In the genomic region with DNA sequence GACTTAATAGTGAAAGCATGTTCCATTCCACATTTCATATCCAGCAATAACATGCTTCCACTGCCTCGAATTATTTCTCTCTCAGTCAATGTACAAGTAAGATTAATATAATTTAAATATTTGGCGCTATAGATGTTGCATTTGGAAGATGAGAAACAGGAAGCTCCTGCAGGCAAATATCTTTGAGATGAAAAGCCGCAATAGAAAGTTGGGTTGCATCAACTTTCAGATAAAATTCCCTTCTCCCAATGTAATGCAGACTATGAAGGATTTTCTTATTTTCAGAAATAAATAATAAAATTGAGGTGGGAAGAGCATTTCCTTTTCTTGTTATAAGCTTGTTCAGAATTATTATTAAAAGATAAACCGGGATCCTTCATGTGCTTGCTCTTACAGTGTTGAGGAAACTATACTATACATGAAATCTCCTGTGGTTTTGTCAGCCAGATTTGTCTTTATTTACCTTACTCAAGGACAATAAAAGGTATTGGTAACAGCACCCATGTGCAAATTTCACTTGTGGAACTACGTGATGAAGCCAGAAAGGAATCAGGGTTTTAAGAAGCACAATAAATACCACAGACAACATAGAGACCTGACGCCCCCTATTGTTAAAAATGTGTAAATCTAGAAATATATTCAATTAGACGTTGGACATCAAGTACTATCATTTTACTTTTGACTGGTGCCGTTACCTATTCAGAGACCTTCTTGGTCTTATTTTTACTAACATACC, we compare ENCODE assay signal across 9 cellular contexts.
DNase-seq lines count a peak whose midpoint lies in the region; ATAC-seq and TF ChIP-seq lines count a peak whose summit lies in the region.
"Had no signal": no experiment of that assay in that cellular context is flagged by ENCODE, and none has a peak within 500 bp of the region (broad histone marks: within the 10 kb centered on the region; RNA-seq: fewer than 3 reads in every experiment).

No MANE protein-coding gene starts in this region.

- no peak overlapping the region for H3K27ac ChIP-seq in stomach
- no peak overlapping the region for H3K27ac ChIP-seq in CD8-positive, alpha-beta T cell (ENCODE audit: low read depth, low read length)

- 38 to 45% (median 40%) methylated on average over 8 of the region's 8 CpGs for WGBS in stomach, 5 donors

- H3K4me3 Mint-ChIP-seq in CD8-positive, alpha-beta T cell, result no peak overlapping the region
- H3K4me3 Mint-ChIP-seq in stimulated activated memory B cell treated with anti-CD40 and anti-IgM and Interleukin-4, amounts not matched to agents 10 μg/mL and 1 μg/mL and 100 μg/mL, for 72 hours, result no peak overlapping the region
- H3K4me3 Mint-ChIP-seq: naive B cell had no signal

- H3K27me3 Mint-ChIP-seq in CD8-positive, alpha-beta T cell (ENCODE audit: low read depth), result no peaks in the 10 kb centered on the region
- no peaks in the 10 kb centered on the region for H3K27me3 Mint-ChIP-seq in stimulated activated memory B cell treated with anti-CD40 and anti-IgM and Interleukin-4, amounts not matched to agents 10 μg/mL and 1 μg/mL and 100 μg/mL, for 72 hours

- no peak overlapping the region for H3K4me3 ChIP-seq in BJ (ENCODE audit: low read depth, low read length)
- H3K4me3 ChIP-seq in stomach, result no peak overlapping the region
- H3K4me3 ChIP-seq in CD8-positive, alpha-beta T cell (ENCODE audit: low read depth, low read length), result no peak overlapping the region

- TF ChIP-seq EP300 in stomach (IDR thresholded peaks at IDR 0.05), result no peak

- H3K27ac Mint-ChIP-seq in activated naive CD4-positive, alpha-beta T cell treated with anti-CD3 and anti-CD28 coated beads, Interleukin-2, amount 50 U/mL, for 72 hours, result no peak overlapping the region
- no peak overlapping the region for H3K27ac Mint-ChIP-seq in CD8-positive, alpha-beta T cell
- H3K27ac Mint-ChIP-seq in stimulated activated memory B cell treated with anti-CD40 and anti-IgM and Interleukin-4, amounts not matched to agents 10 μg/mL and 1 μg/mL and 100 μg/mL, for 72 hours, result no peak overlapping the region
- H3K27ac Mint-ChIP-seq: naive B cell had no signal

- H3K36me3 Mint-ChIP-seq in activated naive CD4-positive, alpha-beta T cell treated with anti-CD3 and anti-CD28 coated beads, Interleukin-2, amount 50 U/mL, for 72 hours, result no peaks in the 10 kb centered on the region
- no peaks in the 10 kb centered on the region for H3K36me3 Mint-ChIP-seq in CD8-positive, alpha-beta T cell
- H3K36me3 Mint-ChIP-seq in stimulated activated memory B cell treated with anti-CD40 and anti-IgM and Interleukin-4, amounts not matched to agents 10 μg/mL and 1 μg/mL and 100 μg/mL, for 72 hours, result no peaks in the 10 kb centered on the region
- H3K36me3 Mint-ChIP-seq: naive B cell had no signal

- CTCF ChIA-PET in BJ (lab: Yijun Ruan, JAX) (no interaction called here), HEK293T (lab: Yijun Ruan, JAX) (interaction anchor here (0.8 kb wide), 1 partner anchor 46 kb away, joined by 4 read pairs; no protein-coding TSS in a partner anchor)
- CTCF ChIA-PET in CD8-positive, alpha-beta T cell (lab: Charles Lee), result no interaction called here

- no peak for TF ChIP-seq POLR2A in stomach (IDR thresholded peaks at IDR 0.05)

- TF ChIP-seq CTCF in BJ (IDR thresholded peaks at IDR 0.05; ENCODE audit: insufficient read depth, low read depth, low read length) (peak; percentile 21), stomach (IDR thresholded peaks at IDR 0.05) (peak in 1 of 7 experiments; percentile 14)
- no peak for TF ChIP-seq CTCF in CD8-positive, alpha-beta T cell (IDR thresholded peaks at IDR 0.05)

- no peaks in the 10 kb centered on the region for H3K4me1 Mint-ChIP-seq in CD8-positive, alpha-beta T cell (ENCODE audit: low read depth)
- H3K4me1 Mint-ChIP-seq in stimulated activated memory B cell treated with anti-CD40 and anti-IgM and Interleukin-4, amounts not matched to agents 10 μg/mL and 1 μg/mL and 100 μg/mL, for 72 hours, result no peaks in the 10 kb centered on the region
- H3K4me1 Mint-ChIP-seq: naive B cell had no signal

- H3K36me3 ChIP-seq in BJ (ENCODE audit: control insufficient read depth, insufficient read depth, low read length) (no peaks in the 10 kb centered on the region), stomach (no peaks in the 10 kb centered on the region)
- no peaks in the 10 kb centered on the region for H3K36me3 ChIP-seq in CD8-positive, alpha-beta T cell (ENCODE audit: insufficient read depth, low read length)

- DNase-seq in BJ (ENCODE audit: low read depth) (no peak), HEK293T (ENCODE audit: extremely low spot score) (peak; percentile 6), SKM-1 treated with dmso at 0.1 percent for 144 hours (lab: John Stamatoyannopoulos, UW; ENCODE audit: unreplicated experiment) (peak; percentile 9), iris pigment epithelial cell (ENCODE audit: low read depth) (peak; percentile 59), stomach (no peak)
- no peak for DNase-seq in activated naive CD4-positive, alpha-beta T cell treated with anti-CD3 and anti-CD28 coated beads, Interleukin-2, amount 50 U/mL, for 72 hours (ENCODE audit: low spot score in 2 of 2)
- DNase-seq in CD8-positive, alpha-beta T cell, result no peak
- DNase-seq: naive B cell had no signal

- no peaks in the 10 kb centered on the region for H3K9me3 ChIP-seq in stomach
- H3K9me3 ChIP-seq in CD8-positive, alpha-beta T cell (ENCODE audit: low read length), result no peaks in the 10 kb centered on the region

- POLR2A ChIA-PET in BJ (lab: Charles Lee) (no interaction called here), HEK293T (lab: Yijun Ruan, JAX) (no interaction called here)
- POLR2A ChIA-PET in CD8-positive, alpha-beta T cell (lab: Charles Lee), result no interaction called here

- H3K27me3 ChIP-seq in BJ (ENCODE audit: control insufficient read depth, insufficient read depth, low read length), result no peaks in the 10 kb centered on the region
- H3K27me3 ChIP-seq in stomach, result no peaks in the 10 kb centered on the region
- no peaks in the 10 kb centered on the region for H3K27me3 ChIP-seq in CD8-positive, alpha-beta T cell (ENCODE audit: insufficient read depth, low read length)

- intact Hi-C loops in stomach (cut with DNase I; ENCODE audit: low total_unique reads), result no loop called here
- intact Hi-C loops in CD8-positive, alpha-beta T cell (cut with DNase I, micrococcal nuclease), result no loop called here

- ATAC-seq in activated naive CD4-positive, alpha-beta T cell treated with anti-CD3 and anti-CD28 coated beads, Interleukin-2, amount 50 U/mL, for 72 hours, result no peak
- no peak for ATAC-seq in CD8-positive, alpha-beta T cell
- ATAC-seq in stimulated activated memory B cell treated with anti-CD40 and anti-IgM and Interleukin-4, amounts not matched to agents 10 μg/mL and 1 μg/mL and 100 μg/mL, for 72 hours, result no peak

- peaks cover 0 to 6% (median 2%) of the 10 kb centered on the region in 4 donors for H3K4me1 ChIP-seq in stomach
- H3K4me1 ChIP-seq in CD8-positive, alpha-beta T cell (ENCODE audit: insufficient read depth, low read length), result no peaks in the 10 kb centered on the region

- no peaks in the 10 kb centered on the region for H3K9me3 Mint-ChIP-seq in activated naive CD4-positive, alpha-beta T cell treated with anti-CD3 and anti-CD28 coated beads, Interleukin-2, amount 50 U/mL, for 72 hours
- no peaks in the 10 kb centered on the region for H3K9me3 Mint-ChIP-seq in CD8-positive, alpha-beta T cell
- H3K9me3 Mint-ChIP-seq in stimulated activated memory B cell treated with anti-CD40 and anti-IgM and Interleukin-4, amounts not matched to agents 10 μg/mL and 1 μg/mL and 100 μg/mL, for 72 hours, result no peaks in the 10 kb centered on the region
- H3K9me3 Mint-ChIP-seq: naive B cell had no signal

TF ChIP-seq in HEK293T, 16 proteins besides CTCF, POLR2A, EP300 and RAD21:
- TF ChIP-seq ELF4 (IDR thresholded peaks at IDR 0.05) (no peak), FOXM1 (IDR thresholded peaks at IDR 0.05; ENCODE audit: borderline replicate concordance) (no peak), LEF1 (IDR thresholded peaks at IDR 0.05; ENCODE audit: borderline replicate concordance) (no peak), ZNF384 (IDR thresholded peaks at IDR 0.05) (no peak), CTBP1 (IDR thresholded peaks at IDR 0.05; ENCODE audit: borderline replicate concordance) (no peak), FOXK2 (IDR thresholded peaks at IDR 0.05) (no peak), L3MBTL2 (conservative IDR thresholded peaks at IDR 0.05) (no peak), ARNT (IDR thresholded peaks at IDR 0.05) (no peak), SP1 (IDR thresholded peaks at IDR 0.05) (no peak), SUZ12 (IDR thresholded peaks at IDR 0.05) (no peak), FOXA1 (IDR thresholded peaks at IDR 0.05) (no peak), TARDBP (IDR thresholded peaks at IDR 0.05) (no peak), NFRKB (IDR thresholded peaks at IDR 0.05) (no peak), HDGF (IDR thresholded peaks at IDR 0.05; ENCODE audit: borderline replicate concordance) (no peak), BHLHE40 (IDR thresholded peaks at IDR 0.05; ENCODE audit: borderline replicate concordance) (no peak)
- TF ChIP-seq, protein P1, sequence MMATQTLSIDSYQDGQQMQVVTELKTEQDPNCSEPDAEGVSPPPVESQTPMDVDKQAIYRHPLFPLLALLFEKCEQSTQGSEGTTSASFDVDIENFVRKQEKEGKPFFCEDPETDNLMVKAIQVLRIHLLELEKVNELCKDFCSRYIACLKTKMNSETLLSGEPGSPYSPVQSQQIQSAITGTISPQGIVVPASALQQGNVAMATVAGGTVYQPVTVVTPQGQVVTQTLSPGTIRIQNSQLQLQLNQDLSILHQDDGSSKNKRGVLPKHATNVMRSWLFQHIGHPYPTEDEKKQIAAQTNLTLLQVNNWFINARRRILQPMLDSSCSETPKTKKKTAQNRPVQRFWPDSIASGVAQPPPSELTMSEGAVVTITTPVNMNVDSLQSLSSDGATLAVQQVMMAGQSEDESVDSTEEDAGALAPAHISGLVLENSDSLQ (IDR thresholded peaks at IDR 0.05), result no peak

Comparison
In these comparisons a context has a peak if more than half of its experiments do, and no peak if none do; other contexts are left out.
1. DNase-seq: peak in HEK293T (single experiment), SKM-1 treated with dmso at 0.1 percent for 144 hours (single experiment) and iris pigment epithelial cell (single experiment); none in BJ (single experiment), stomach (single experiment), activated naive CD4-positive, alpha-beta T cell treated with anti-CD3 and anti-CD28 coated beads, Interleukin-2, amount 50 U/mL, for 72 hours (0 of 2) and CD8-positive, alpha-beta T cell (0 of 7).